ENCODE assay signal across 8 cellular contexts in genomic region chr20:62925420-62926228, GRCh38. TPM values are rescaled to one million over a fixed set of nuclear protein-coding genes. Genes with fewer than 3 reads are reported as not detected.
DNase-seq lines count a peak whose midpoint lies in the region; ATAC-seq and TF ChIP-seq lines count a peak whose summit lies in the region.

No MANE protein-coding gene starts in this region.

- H3K27ac ChIP-seq in HEK293 (ENCODE audit: extremely low read depth, low read depth, low read length): peak overlapping the region; percentile 89
- peak overlapping the region; percentile 88 for H3K27ac ChIP-seq in neutrophil

- H3K4me3 ChIP-seq in GM12875 (ENCODE audit: low read depth, low read length): peak overlapping the region; percentile 82
- peak overlapping the region; percentile 86 for H3K4me3 ChIP-seq in HEK293 (ENCODE audit: low read depth, low read length)
- H3K4me3 ChIP-seq in NB4 (ENCODE audit: low read depth, low read length): peak overlapping the region; percentile 79
- H3K4me3 ChIP-seq in neutrophil (ENCODE audit: low read depth in 1 of 2, low read length in 1 of 2): peak overlapping the region; percentile 93 to 95

- H3K9me3 Mint-ChIP-seq in activated T-cell treated with anti-CD3 and anti-CD28 coated beads, Interleukin-2, amount 50 U/mL, for 72 hours: no peaks in the 10 kb centered on the region

- CTCF ChIA-PET in HEK293 (lab: Yijun Ruan, JAX): interaction anchor here (0.7 to 3.1 kb wide), 4 partner anchors 12 to 34 kb away, joined by 3 to 12 read pairs (median 8); partner anchors contain the start of gene GID8

- H3K4me1 ChIP-seq in HEK293 (ENCODE audit: control insufficient read depth, insufficient read depth, low read length) (peaks cover 22% of the 10 kb centered on the region), neutrophil (ENCODE audit: control insufficient read depth in 1 of 2, insufficient read depth in 1 of 2, low read depth in 1 of 2, low read length in 1 of 2) (peaks cover 56 to 75% of the 10 kb centered on the region in 2 experiments)

- H3K27ac Mint-ChIP-seq in activated T-cell treated with anti-CD3 and anti-CD28 coated beads, Interleukin-2, amount 50 U/mL, for 72 hours: peak overlapping the region; percentile 96

- H3K27me3 ChIP-seq in neutrophil: no peaks in the 10 kb centered on the region

- peak; percentile 8 to 26 for ATAC-seq in activated T-cell treated with anti-CD3 and anti-CD28 coated beads, Interleukin-2, amount 50 U/mL, for 72 hours (replicated peaks in 1 of 2)

- H3K36me3 Mint-ChIP-seq in activated T-cell treated with anti-CD3 and anti-CD28 coated beads, Interleukin-2, amount 50 U/mL, for 72 hours (ENCODE audit: insufficient read depth in 2 of 2): peaks cover 2 to 4% of the 10 kb centered on the region in 2 donors

- peaks cover 0 to 7% of the 10 kb centered on the region in 2 experiments; a peak in 1 of 3 replicates for H3K36me3 ChIP-seq in HEK293 (ENCODE audit: control insufficient read depth in 2 of 2, insufficient read depth in 1 of 2, low read length in 2 of 2)
- H3K36me3 ChIP-seq in neutrophil: no peaks in the 10 kb centered on the region

- H3K9me3 ChIP-seq in HEK293 (ENCODE audit: control insufficient read depth, insufficient read depth, low read depth, low read length) (no peaks in the 10 kb centered on the region), neutrophil (no peaks in the 10 kb centered on the region)

- DNase-seq in NB4 (ENCODE audit: low read depth) (peak; percentile 80), fibroblast of peridontal ligament (ENCODE audit: extremely low read depth) (peak; percentile 34), NCI-H1436 (lab: John Stamatoyannopoulos, UW) (no peak), SK-N-DZ (ENCODE audit: low spot score) (no peak)
- DNase-seq in activated T-cell treated with anti-CD3 and anti-CD28 coated beads, Interleukin-2, amount 50 U/mL, for 72 hours: peak; percentile 61 to 65

- H3K4me3 Mint-ChIP-seq in activated T-cell treated with anti-CD3 and anti-CD28 coated beads, Interleukin-2, amount 50 U/mL, for 72 hours: peak overlapping the region; percentile 95 to 97

- peaks cover 72% of the 10 kb centered on the region for H3K4me1 Mint-ChIP-seq in activated T-cell treated with anti-CD3 and anti-CD28 coated beads, Interleukin-2, amount 50 U/mL, for 72 hours (ENCODE audit: low read depth)

- TF ChIP-seq CTCF in GM12875 (IDR thresholded peaks at IDR 0.05; ENCODE audit: borderline replicate concordance, insufficient read depth, low read depth, low read length) (no peak), HEK293 (tag by site-specific recombination; IDR thresholded peaks at IDR 0.05) (no peak), NB4 (IDR thresholded peaks at IDR 0.05; ENCODE audit: low read depth, low read length) (no peak), neutrophil (IDR thresholded peaks at IDR 0.05) (no peak)

- no peak for TF ChIP-seq POLR2A in NB4 (IDR thresholded peaks at IDR 0.05; ENCODE audit: extremely low read depth, insufficient read length)

- H3K27me3 Mint-ChIP-seq in activated T-cell treated with anti-CD3 and anti-CD28 coated beads, Interleukin-2, amount 50 U/mL, for 72 hours (ENCODE audit: low read depth): no peaks in the 10 kb centered on the region

- POLR2A ChIA-PET in HEK293 (lab: Yijun Ruan, JAX): interaction anchor here (2.2 kb wide), 1 partner anchor 12 kb away, joined by 13 read pairs; the partner anchor contains the start of gene GID8

TF ChIP-seq in HEK293, 187 proteins besides CTCF, POLR2A, EP300 and RAD21 (continues in another document):
- TF ChIP-seq ZNF707 (tag by site-specific recombination; IDR thresholded peaks at IDR 0.05) (no peak), ZNF600 (tag by site-specific recombination; IDR thresholded peaks at IDR 0.05) (peak; percentile 64; the same call in 1 of the 2 replicates), ZNF623 (tag by site-specific recombination; IDR thresholded peaks at IDR 0.05) (no peak), ZNF354C (tag by site-specific recombination; IDR thresholded peaks at IDR 0.05; ENCODE audit: borderline replicate concordance, low read depth) (no peak), PRDM10 (tag by site-specific recombination; IDR thresholded peaks at IDR 0.05) (peak; percentile 43; the same call in 1 of the 2 replicates), KLF16 (tag by site-specific recombination; IDR thresholded peaks at IDR 0.05) (peak; percentile 69; the same call in 1 of the 2 replicates), ZNF366 (tag by site-specific recombination; conservative IDR thresholded peaks at IDR 0.05) (no peak), ZBTB20 (tag by site-specific recombination; IDR thresholded peaks at IDR 0.05) (peak; percentile 78; the same call in 1 of the 2 replicates), KLF1 (tag by site-specific recombination; IDR thresholded peaks at IDR 0.05) (0 out of 2 replicates have a peak, but pooled peaks have one; percentile 9), ZNF830 (tag by site-specific recombination; IDR thresholded peaks at IDR 0.05; ENCODE audit: low read depth) (no peak), ZNF280C (tag by site-specific recombination; IDR thresholded peaks at IDR 0.05) (no peak; the same call in 1 of the 2 replicates), ZNF624 (tag by site-specific recombination; IDR thresholded peaks at IDR 0.05) (no peak), ZNF394 (tag by site-specific recombination; IDR thresholded peaks at IDR 0.05; ENCODE audit: borderline replicate concordance) (0 out of 2 replicates have a peak, but pooled peaks have one; percentile 12)

RNA-seq across cellular contexts. Expression of gene DIDO1, which starts 0.7 kb away (rescaled TPM):
- total RNA-seq in activated T-cell treated with anti-CD3 and anti-CD28 coated beads, Interleukin-2, amount 50 U/mL, for 72 hours: 10 to 100 TPM; 50.0 TPM
- polyA plus RNA-seq in SK-N-DZ (2014; cell fraction: cytosol; rRNA removed): 66.0 and 80.4 TPM in 2 replicates
- polyA plus RNA-seq in SK-N-DZ (2014; cell fraction: nucleus; rRNA removed): 235 and 328 TPM in 2 replicates

RNA-seq across cellular contexts. Expression of gene GID8, which starts 12.3 kb away (rescaled TPM):
- 10 to 100 TPM; 36.0 to 47.2 TPM for total RNA-seq in activated T-cell treated with anti-CD3 and anti-CD28 coated beads, Interleukin-2, amount 50 U/mL, for 72 hours
- polyA plus RNA-seq in SK-N-DZ (2014; cell fraction: cytosol; rRNA removed): 65.3 and 72.2 TPM in 2 replicates
- polyA plus RNA-seq in SK-N-DZ (2014; cell fraction: nucleus; rRNA removed): 44.4 and 51.3 TPM in 2 replicates

RNA-seq across cellular contexts. Expression of gene SLC17A9, which starts 26.9 kb away (rescaled TPM):
- 10 to 100 TPM; 10.2 to 11.8 TPM for total RNA-seq in activated T-cell treated with anti-CD3 and anti-CD28 coated beads, Interleukin-2, amount 50 U/mL, for 72 hours
- polyA plus RNA-seq in SK-N-DZ (2014; cell fraction: cytosol; rRNA removed): 1.1 and 1.5 TPM in 2 replicates
- polyA plus RNA-seq in SK-N-DZ (2014; cell fraction: nucleus; rRNA removed): 4.9 and 6.9 TPM in 2 replicates

Comparison
In these comparisons a context has a peak if more than half of its experiments do, and no peak if none do; other contexts are left out.
1. DNase-seq: peak in NB4 (single experiment), activated T-cell treated with anti-CD3 and anti-CD28 coated beads, Interleukin-2, amount 50 U/mL, for 72 hours (2 of 2) and fibroblast of peridontal ligament (single experiment); none in NCI-H1436 (single experiment) and SK-N-DZ (single experiment).
2. Peak in every context shown above with its lines, with median percentiles within 50 percentile points of each other: H3K4me3 ChIP-seq.